Comparison of ENCODE assay signal across 4 cellular contexts in genomic region chr5:35971878-35972210, GRCh38. TPM values are rescaled to one million over a fixed set of nuclear protein-coding genes. Genes with fewer than 3 reads are reported as not detected.
"Had no signal": no experiment of that assay in that cellular context is flagged by ENCODE, and none has a peak within 500 bp of the region (broad histone marks: within the 10 kb centered on the region; RNA-seq: fewer than 3 reads in every experiment).

No MANE protein-coding gene starts in this region.

- DNase-seq: GDM1, GF-D8 had no signal

- H3K4me3 ChIP-seq: GM12878 had no signal

RNA-seq across cellular contexts. Expression of gene UGT3A1, which starts 19.3 kb away (rescaled TPM):
- total RNA-seq: G401, GM12878 had no signal
- polyA plus RNA-seq: GM12878 had no signal

RNA-seq across cellular contexts. Expression of gene CAPSL, which starts 33.4 kb away (rescaled TPM):
- total RNA-seq: G401, GM12878 had no signal
